ENCODE assay signal across 7 cellular contexts in the genomic region with DNA sequence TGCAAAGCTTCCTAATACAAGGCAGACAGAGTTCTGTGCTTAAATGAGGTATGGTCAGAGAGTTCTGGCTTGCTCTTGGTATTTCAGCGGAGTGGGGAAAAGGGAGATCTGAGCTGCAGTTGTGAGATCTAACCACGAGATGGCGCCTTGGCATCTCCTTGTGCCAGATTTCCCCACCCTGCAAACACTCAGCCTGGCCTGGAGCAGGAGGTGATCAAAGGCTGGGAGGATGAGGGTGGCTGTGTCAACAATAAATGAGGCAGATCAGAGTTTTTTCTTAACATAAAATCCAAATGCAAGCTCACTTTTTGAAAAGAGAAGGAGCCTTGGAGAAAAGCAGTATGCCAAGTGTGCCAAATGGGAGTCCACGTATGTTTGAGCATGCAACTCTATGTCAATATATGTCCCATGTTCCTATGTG. TPM values are rescaled to one million over a fixed set of nuclear protein-coding genes. Genes with fewer than 3 reads are reported as not detected.
DNase-seq lines count a peak whose midpoint lies in the region; ATAC-seq, FAIRE-seq and TF ChIP-seq lines count a peak whose summit lies in the region.

No MANE protein-coding gene starts in this region.

- FAIRE-seq in astrocyte (lab: Jason Lieb, UNC), result peak; percentile 62

- H3K4me3 ChIP-seq in GM12865 (ENCODE audit: low read depth, low read length) (no peak overlapping the region), astrocyte (ENCODE audit: insufficient read depth, low read depth, low read length) (no peak overlapping the region), right atrium auricular region (no peak overlapping the region)

- H3K27me3 ChIP-seq in astrocyte (ENCODE audit: insufficient read depth, low read length), result peaks cover 30% of the 10 kb centered on the region
- H3K27me3 ChIP-seq in right atrium auricular region, result peaks cover 4 to 11% of the 10 kb centered on the region in 2 donors

- no peak overlapping the region for H3K9ac ChIP-seq in astrocyte (ENCODE audit: low read length)

- peaks cover 57% of the 10 kb centered on the region for H4K20me1 ChIP-seq in astrocyte (ENCODE audit: insufficient read depth, low read length)

- no peak overlapping the region for H3K27ac Mint-ChIP-seq in astrocyte (ENCODE audit: unreplicated experiment)

- intact Hi-C loops in sciatic nerve (cut with DNase I), result loop anchor here (5.0 kb wide), 1 partner anchor 158 kb away; no protein-coding TSS in a partner anchor

- H3K27ac ChIP-seq in astrocyte (ENCODE audit: low read depth, low read length) (no peak overlapping the region), right atrium auricular region (no peak overlapping the region)

- no peak overlapping the region for H3K4me3 Mint-ChIP-seq in astrocyte (ENCODE audit: unreplicated experiment)

- no peak overlapping the region for H2AFZ ChIP-seq in astrocyte (ENCODE audit: low read depth, low read length)

- H3K27me3 Mint-ChIP-seq in astrocyte (ENCODE audit: low read depth, unreplicated experiment), result peaks cover 31% of the 10 kb centered on the region

- H3K4me1 ChIP-seq in astrocyte (ENCODE audit: insufficient read depth, low read length) (peaks cover 8% of the 10 kb centered on the region), right atrium auricular region (peaks cover 0 to 13% of the 10 kb centered on the region in 2 donors)

- H3K9me3 Mint-ChIP-seq in astrocyte (ENCODE audit: unreplicated experiment), result no peaks in the 10 kb centered on the region

- DNase-seq in GM12865 (ENCODE audit: low read depth) (peak; percentile 73), NCI-H1092 treated with DMSO at 0.1 percent for 48 hours (lab: John Stamatoyannopoulos, UW) (peak; percentile 73), T-helper 2 cell (peak in 4 of 5 experiments; percentile 36 to 70 (median 44)), astrocyte (ENCODE audit: low read depth) (no peak), right atrium auricular region (ENCODE audit: low spot score) (no peak), sciatic nerve (ENCODE audit: low spot score) (peak; percentile 79)

- no peak overlapping the region for H3K4me2 ChIP-seq in astrocyte (ENCODE audit: low read length)

- peak; percentile 70 for ATAC-seq in sciatic nerve
- ATAC-seq in HG03196 (IDR thresholded peaks at IDR 0.05; ENCODE audit: unreplicated experiment), result no peak

- TF ChIP-seq CTCF in GM12865 (IDR thresholded peaks at IDR 0.05; ENCODE audit: insufficient read depth, low read depth, low read length, missing control alignments), result peak; percentile 87
- TF ChIP-seq CTCF in astrocyte (IDR thresholded peaks at IDR 0.05; ENCODE audit: insufficient read depth, low read depth, low read length), result peak; percentile 93
- peak; percentile 66 to 85 for TF ChIP-seq CTCF in right atrium auricular region (IDR thresholded peaks at IDR 0.05)

- H3K4me1 Mint-ChIP-seq in astrocyte (ENCODE audit: low read depth, unreplicated experiment), result peaks cover 21% of the 10 kb centered on the region

- H3K79me2 ChIP-seq in astrocyte (ENCODE audit: insufficient read depth, low read length), result no peaks in the 10 kb centered on the region

- H3K36me3 Mint-ChIP-seq in astrocyte (ENCODE audit: low read depth, unreplicated experiment), result peaks cover 3% of the 10 kb centered on the region

- H3K36me3 ChIP-seq in astrocyte (ENCODE audit: insufficient read depth, low read length) (no peaks in the 10 kb centered on the region), right atrium auricular region (peaks cover 9% of the 10 kb centered on the region)

- no peaks in the 10 kb centered on the region for H3K9me3 ChIP-seq in astrocyte (ENCODE audit: insufficient read depth, low read depth, low read length)
- no peaks in the 10 kb centered on the region for H3K9me3 ChIP-seq in right atrium auricular region

RNA-seq across cellular contexts. Expression of a gene that starts 4.1 kb away (rescaled TPM):
- total RNA-seq in astrocyte (0.41 and 0.48 TPM in 2 replicates), right atrium auricular region (not detected), sciatic nerve (3.4 TPM)

RNA-seq across cellular contexts. Expression of a gene that starts 11.4 kb away (rescaled TPM):
- total RNA-seq in astrocyte (40.3 and 42.1 TPM in 2 replicates), right atrium auricular region (10 to 100 TPM; 30.6 to 33.7 TPM), sciatic nerve (28.6 TPM)

RNA-seq across cellular contexts. Expression of a gene that starts 11.8 kb away (rescaled TPM):
- total RNA-seq in astrocyte, result 42.5 and 43.5 TPM in 2 replicates
- 10 to 100 TPM; 62.5 to 95.0 TPM for total RNA-seq in right atrium auricular region
- 66.9 TPM for total RNA-seq in sciatic nerve

Comparison
In these comparisons a context has a peak if more than half of its experiments do, and no peak if none do; other contexts are left out.
1. DNase-seq: peak in GM12865 (single experiment), NCI-H1092 treated with DMSO at 0.1 percent for 48 hours (single experiment), T-helper 2 cell (4 of 5) and sciatic nerve (single experiment); none in astrocyte (single experiment) and right atrium auricular region (single experiment).
2. Peak in every context shown above with its lines, with median percentiles within 50 percentile points of each other: CTCF ChIP-seq.